18 cellular contexts compared by ENCODE assay signal in the genomic region with DNA sequence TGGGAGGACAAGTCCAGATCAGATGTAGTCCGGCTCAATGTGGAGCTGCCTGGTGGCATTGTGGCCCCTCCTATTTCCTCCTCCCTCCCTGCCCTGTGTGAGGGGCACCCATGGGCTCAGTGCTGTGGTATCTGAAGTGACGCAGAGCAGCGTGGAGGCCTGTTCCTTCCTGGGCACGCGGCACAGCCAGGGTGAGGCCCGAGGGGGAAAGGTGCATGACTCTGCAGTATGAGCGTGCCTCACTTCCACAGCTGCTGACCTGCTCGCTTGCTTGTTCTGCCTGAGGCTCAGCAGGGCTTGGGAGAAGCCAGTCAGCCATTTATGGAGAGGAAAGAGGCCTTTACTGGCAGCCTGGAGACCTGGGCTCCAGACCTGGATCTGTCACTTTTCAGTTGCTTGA. TPM values are rescaled to one million over a fixed set of nuclear protein-coding genes. Genes with fewer than 3 reads are reported as not detected.
DNase-seq lines count a peak whose midpoint lies in the region; ATAC-seq, FAIRE-seq and TF ChIP-seq lines count a peak whose summit lies in the region.
"Had no signal": no experiment of that assay in that cellular context is flagged by ENCODE, and none has a peak within 500 bp of the region (broad histone marks: within the 10 kb centered on the region; RNA-seq: fewer than 3 reads in every experiment).

No MANE protein-coding gene starts in this region.

- no peak for TF ChIP-seq CTCF in bronchial epithelial cell (IDR thresholded peaks at IDR 0.05; ENCODE audit: insufficient read depth, low read length, severe bottlenecking)

- DNase-seq in GF-D8 (lab: John Stamatoyannopoulos, UW) (peak; percentile 17), bronchial epithelial cell (ENCODE audit: low read depth) (peak; percentile 12), mesenteric fat pad (ENCODE audit: low spot score) (no peak), NCI-H146 (lab: John Stamatoyannopoulos, UW) (no peak)
- DNase-seq in naive thymus-derived CD8-positive, alpha-beta T cell, result peak in 1 of 10 donors; percentile 27
- DNase-seq: activated B cell treated with CpG ODN at 0.5 μM for 24 hours; activated T-cell treated with anti-CD3 and anti-CD28 coated beads, Interleukin-2, amount 50 U/mL, for 24 hours; anterior cingulate cortex; dermis blood vessel endothelial cell; mesenchymal stem cell; NCI-H1417; NCI-H446 treated with DMSO at 0.1 percent for 48 hours; pancreas; upper lobe of left lung had no signal

- peak overlapping the region; percentile 48 to 82 (median 70) for H3K4me2 ChIP-seq in BLaER1 treated with 17β-estradiol and CSF1 and Interleukin-3, amounts not matched to agents 10 nM and 100 nM

- FAIRE-seq in bronchial epithelial cell (lab: Jason Lieb, UNC), result no peak
- FAIRE-seq: pancreas had no signal

- no peak overlapping the region for H3K4me3 ChIP-seq in BLaER1 treated with 17β-estradiol and CSF1 and Interleukin-3, amounts not matched to agents 10 nM and 100 nM
- H3K4me3 ChIP-seq in bronchial epithelial cell (ENCODE audit: low read depth, low read length), result no peak overlapping the region
- H3K4me3 ChIP-seq: pancreas, upper lobe of left lung had no signal

- peak overlapping the region in 5 of 11 experiments; percentile 17 to 56 (median 27); a peak in 4 of 22 replicates for H3K9ac ChIP-seq in BLaER1 treated with 17β-estradiol and CSF1 and Interleukin-3, amounts not matched to agents 10 nM and 100 nM

- H3K27me3 Mint-ChIP-seq in naive thymus-derived CD8-positive, alpha-beta T cell, result peaks cover 0 to 11% (median 0%) of the 10 kb centered on the region in 5 donors
- H3K27me3 Mint-ChIP-seq: activated B cell treated with CpG ODN at 0.5 μM for 24 hours; activated T-cell treated with anti-CD3 and anti-CD28 coated beads, Interleukin-2, amount 50 U/mL, for 24 hours had no signal

- H3K36me3 Mint-ChIP-seq in naive thymus-derived CD8-positive, alpha-beta T cell, result no peaks in the 10 kb centered on the region

- no peaks in the 10 kb centered on the region for H3K36me3 ChIP-seq in BLaER1 treated with 17β-estradiol and CSF1 and Interleukin-3, amounts not matched to agents 10 nM and 100 nM
- H3K36me3 ChIP-seq in bronchial epithelial cell (ENCODE audit: control insufficient read depth, insufficient read depth, low read length), result no peaks in the 10 kb centered on the region
- H3K36me3 ChIP-seq: pancreas, upper lobe of left lung had no signal

- H3K27ac ChIP-seq in BLaER1 treated with 17β-estradiol and CSF1 and Interleukin-3, amounts not matched to agents 10 nM and 100 nM, result peak overlapping the region in 7 of 11 experiments; percentile 1 to 68 (median 50); a peak in 8 of 22 replicates
- H3K27ac ChIP-seq: pancreas, upper lobe of left lung had no signal

- H3K27ac Mint-ChIP-seq in naive thymus-derived CD8-positive, alpha-beta T cell, result peak overlapping the region in 2 of 10 donors; percentile 35 to 77
- H3K27ac Mint-ChIP-seq: activated B cell treated with CpG ODN at 0.5 μM for 24 hours; activated T-cell treated with anti-CD3 and anti-CD28 coated beads, Interleukin-2, amount 50 U/mL, for 24 hours had no signal

- H3K4me1 ChIP-seq in BLaER1 treated with 17β-estradiol and CSF1 and Interleukin-3, amounts not matched to agents 10 nM and 100 nM, result peaks cover 8 to 17% (median 12%) of the 10 kb centered on the region in 10 experiments

- no peaks in the 10 kb centered on the region for H4K20me1 ChIP-seq in BLaER1 treated with 17β-estradiol and CSF1 and Interleukin-3, amounts not matched to agents 10 nM and 100 nM

- H3K9me3 Mint-ChIP-seq in naive thymus-derived CD8-positive, alpha-beta T cell, result no peaks in the 10 kb centered on the region
- H3K9me3 Mint-ChIP-seq: activated B cell treated with CpG ODN at 0.5 μM for 24 hours; activated T-cell treated with anti-CD3 and anti-CD28 coated beads, Interleukin-2, amount 50 U/mL, for 24 hours had no signal

- H3K9me3 ChIP-seq in BLaER1 treated with 17β-estradiol and CSF1 and Interleukin-3, amounts not matched to agents 10 nM and 100 nM (replicated peaks in 1 of 11), result no peaks in the 10 kb centered on the region
- H3K9me3 ChIP-seq: pancreas, upper lobe of left lung had no signal

- ATAC-seq in naive thymus-derived CD8-positive, alpha-beta T cell, result peak; percentile 39 to 89
- ATAC-seq in HG03039 (IDR thresholded peaks at IDR 0.05; ENCODE audit: unreplicated experiment) (no peak), GM18520 (IDR thresholded peaks at IDR 0.05; ENCODE audit: unreplicated experiment) (no peak)

- POLR2A ChIA-PET in naive thymus-derived CD8-positive, alpha-beta T cell (lab: Charles Lee), result interaction anchor here (0.6 kb wide), 1 partner anchor 79 kb away, joined by 3 read pairs; no protein-coding TSS in a partner anchor

- no peak overlapping the region for H3K4me3 Mint-ChIP-seq in naive thymus-derived CD8-positive, alpha-beta T cell
- H3K4me3 Mint-ChIP-seq: activated B cell treated with CpG ODN at 0.5 μM for 24 hours; activated T-cell treated with anti-CD3 and anti-CD28 coated beads, Interleukin-2, amount 50 U/mL, for 24 hours had no signal

- H3K27me3 ChIP-seq in BLaER1 treated with 17β-estradiol and CSF1 and Interleukin-3, amounts not matched to agents 10 nM and 100 nM, result no peaks in the 10 kb centered on the region
- H3K27me3 ChIP-seq in bronchial epithelial cell (ENCODE audit: control insufficient read depth, insufficient read depth, low read length), result no peaks in the 10 kb centered on the region
- H3K27me3 ChIP-seq: pancreas, upper lobe of left lung had no signal

- H3K4me1 Mint-ChIP-seq in naive thymus-derived CD8-positive, alpha-beta T cell, result no peaks in the 10 kb centered on the region
- H3K4me1 Mint-ChIP-seq: activated B cell treated with CpG ODN at 0.5 μM for 24 hours had no signal

RNA-seq across cellular contexts. Expression of a gene that starts 11.7 kb away (rescaled TPM):
- total RNA-seq in bronchial epithelial cell, result not detected in 2 replicates
- total RNA-seq in naive thymus-derived CD8-positive, alpha-beta T cell, result not detected
- under 1 TPM in 1 of 3 donors, not detected in 2; 0.65 TPM for polyA plus RNA-seq in naive thymus-derived CD8-positive, alpha-beta T cell
- not detected for total RNA-seq in mesenteric fat pad
- total RNA-seq: activated B cell treated with CpG ODN at 0.5 μM for 24 hours, dermis blood vessel endothelial cell, OCI-LY7, upper lobe of left lung had no signal
- polyA plus RNA-seq: pancreas had no signal

RNA-seq across cellular contexts. Expression of a gene that starts 45.7 kb away (rescaled TPM):
- not detected in 2 replicates for total RNA-seq in bronchial epithelial cell
- not detected for total RNA-seq in naive thymus-derived CD8-positive, alpha-beta T cell
- not detected for polyA plus RNA-seq in naive thymus-derived CD8-positive, alpha-beta T cell
- not detected for total RNA-seq in mesenteric fat pad
- total RNA-seq: activated B cell treated with CpG ODN at 0.5 μM for 24 hours, dermis blood vessel endothelial cell, OCI-LY7, upper lobe of left lung had no signal

Comparison
In these comparisons a context has a peak if more than half of its experiments do, and no peak if none do; other contexts are left out.
1. DNase-seq: peak in GF-D8 (single experiment) and bronchial epithelial cell (single experiment); none in mesenteric fat pad (single experiment) and NCI-H146 (single experiment).
2. ATAC-seq: peak in naive thymus-derived CD8-positive, alpha-beta T cell (2 of 2); none in HG03039 (single experiment) and GM18520 (single experiment).